ENCODE assay signal across 8 cellular contexts in genomic region chr7:123303926-123304325, GRCh38.
"Had no signal": no experiment of that assay in that cellular context is flagged by ENCODE, and none has a peak within 500 bp of the region (broad histone marks: within the 10 kb centered on the region; RNA-seq: fewer than 3 reads in every experiment).

No MANE protein-coding gene starts in this region.

- ATAC-seq: GM23338, K562 had no signal

- DNase-seq: H9, HCEC 1CT, IMR-90 had no signal

- FAIRE-seq: H1, H54, HTR-8/SVneo, K562 had no signal
